10 cellular contexts compared by ENCODE assay signal in genomic region chr15:67117356-67117755, GRCh38. TPM values are rescaled to one million over a fixed set of nuclear protein-coding genes. Genes with fewer than 3 reads are reported as not detected.
DNase-seq lines count a peak whose midpoint lies in the region; ATAC-seq, FAIRE-seq and TF ChIP-seq lines count a peak whose summit lies in the region.
"Had no signal": no experiment of that assay in that cellular context is flagged by ENCODE, and none has a peak within 500 bp of the region (broad histone marks: within the 10 kb centered on the region; RNA-seq: fewer than 3 reads in every experiment).

No MANE protein-coding gene starts in this region.

- no TSS peak for BruUV-seq in endothelial cell of umbilical vein (replicated peaks; lab: Mats Ljungman, UMichigan)

- H3K4me1 Mint-ChIP-seq in CD4-positive, alpha-beta T cell (ENCODE audit: low read depth), result peaks cover 98% of the 10 kb centered on the region

- no peak overlapping the region for H3K27ac ChIP-seq in CD4-positive, alpha-beta T cell (ENCODE audit: low read depth, low read length)
- no peak overlapping the region for H3K27ac ChIP-seq in OCI-LY3 (ENCODE audit: low read length)
- peak overlapping the region; percentile 78 for H3K27ac ChIP-seq in endothelial cell of umbilical vein (ENCODE audit: insufficient read depth, low read depth, low read length)
- no peak overlapping the region for H3K27ac ChIP-seq in neuronal stem cell (replicated peaks; ENCODE audit: low read length)

- peak overlapping the region; percentile 60 for H3K4me3 Mint-ChIP-seq in CD4-positive, alpha-beta T cell

- no peak for ATAC-seq in CD4-positive, alpha-beta T cell (ENCODE audit: poor library complexity)
- ATAC-seq in GM18858 (IDR thresholded peaks at IDR 0.05; ENCODE audit: unreplicated experiment), result no peak
- no peak for ATAC-seq in GM18502 (IDR thresholded peaks at IDR 0.05; ENCODE audit: poor library complexity, unreplicated experiment)

- H3K14ac ChIP-seq in neuronal stem cell (ENCODE audit: low read length), result no peak overlapping the region

- H3K4me3 ChIP-seq in OCI-LY3 (ENCODE audit: low read length), result no peak overlapping the region
- no peak overlapping the region for H3K4me3 ChIP-seq in endothelial cell of umbilical vein (replicated peaks in 1 of 3; ENCODE audit: insufficient read depth in 1 of 3, low read depth in 1 of 3, low read length in 3 of 3)
- no peak overlapping the region for H3K4me3 ChIP-seq in neuronal stem cell (ENCODE audit: low read length in 2 of 2)

- H3K4me1 ChIP-seq in OCI-LY3 (ENCODE audit: low read length), result peaks cover 47% of the 10 kb centered on the region
- peaks cover 66% of the 10 kb centered on the region for H3K4me1 ChIP-seq in endothelial cell of umbilical vein (ENCODE audit: control insufficient read depth, extremely low read depth, insufficient read depth, low read length)
- H3K4me1 ChIP-seq in neuronal stem cell (ENCODE audit: control insufficient read depth in 2 of 2, insufficient read depth in 1 of 2, low read depth in 1 of 2, low read length in 2 of 2), result peaks cover 12 to 22% of the 10 kb centered on the region in 2 donors

- no peak overlapping the region for H2BK15ac ChIP-seq in neuronal stem cell (ENCODE audit: low read length)

- H3K27me3 Mint-ChIP-seq in CD4-positive, alpha-beta T cell, result no peaks in the 10 kb centered on the region

- H3K79me2 ChIP-seq in OCI-LY3 (ENCODE audit: low read length) (0 out of 2 replicates have a peak, but pooled peaks cover 8% of the 10 kb centered on the region), endothelial cell of umbilical vein (ENCODE audit: control insufficient read depth, insufficient read depth, low read length) (peaks cover 96% of the 10 kb centered on the region)

- no peak overlapping the region for H2BK120ac ChIP-seq in neuronal stem cell (ENCODE audit: low read depth, low read length)

- FAIRE-seq in endothelial cell of umbilical vein (lab: Jason Lieb, UNC), result no peak

- H3K36me3 ChIP-seq in OCI-LY3 (replicated peaks; ENCODE audit: low read depth, low read length) (no peaks in the 10 kb centered on the region), endothelial cell of umbilical vein (ENCODE audit: control insufficient read depth in 2 of 2, extremely low read depth in 1 of 2, insufficient read depth in 2 of 2, low read length in 2 of 2) (no peaks in the 10 kb centered on the region), neuronal stem cell (replicated peaks in 1 of 2; ENCODE audit: control insufficient read depth in 2 of 2, insufficient read depth in 2 of 2, low read length in 2 of 2) (peaks cover 0 to 18% of the 10 kb centered on the region in 2 donors)

- no peaks in the 10 kb centered on the region for H3K36me3 Mint-ChIP-seq in CD4-positive, alpha-beta T cell (ENCODE audit: low read depth)

- no CpG with 5 or more reads among the region's 4 CpGs for WGBS in neuronal stem cell (ENCODE audit: extremely low coverage in 2 of 2, insufficient read length in 2 of 2, insufficient replicate concordance in 1 of 2), 2 donors

- H4K8ac ChIP-seq in neuronal stem cell (ENCODE audit: low read depth, low read length), result no peak overlapping the region

- POLR2A ChIA-PET in CD4-positive, alpha-beta T cell (lab: Charles Lee), result interaction anchor here (0.7 to 1.5 kb wide), 4 partner anchors 15 to 48 kb away, joined by 3 to 6 read pairs (median 3); no protein-coding TSS in a partner anchor
- POLR2A ChIA-PET in endothelial cell of umbilical vein (lab: Charles Lee), result interaction anchor here (1.3 kb wide), 1 partner anchor 12 kb away, joined by 3 read pairs; no protein-coding TSS in a partner anchor

- no peak for DNase-seq in CD4-positive, alpha-beta T cell
- DNase-seq in endothelial cell of umbilical vein (ENCODE audit: low read depth, low spot score) (no peak), neuronal stem cell (ENCODE audit: low spot score) (no peak), T1000 (lab: John Stamatoyannopoulos, UW) (no peak), NCI-H1092 (lab: John Stamatoyannopoulos, UW) (no peak)
- DNase-seq: head of caudate nucleus; stimulated activated naive CD4-positive, alpha-beta T cell had no signal

- no peaks in the 10 kb centered on the region for H3K9me3 ChIP-seq in CD4-positive, alpha-beta T cell (ENCODE audit: control insufficient read depth, low read length)
- H3K9me3 ChIP-seq in OCI-LY3 (ENCODE audit: insufficient read depth, low read length), result no peaks in the 10 kb centered on the region
- H3K9me3 ChIP-seq in endothelial cell of umbilical vein (replicated peaks; ENCODE audit: control insufficient read depth, insufficient read depth, low read length), result no peaks in the 10 kb centered on the region
- H3K9me3 ChIP-seq in neuronal stem cell (replicated peaks in 1 of 2; ENCODE audit: control insufficient read depth in 2 of 2, insufficient read depth in 1 of 2, low read depth in 1 of 2, low read length in 2 of 2), result peaks cover 0 to 7% of the 10 kb centered on the region in 2 donors

- no peak overlapping the region for H3K23ac ChIP-seq in neuronal stem cell (ENCODE audit: low read depth, low read length, poor library complexity)

- no peaks in the 10 kb centered on the region for H3K27me3 ChIP-seq in CD4-positive, alpha-beta T cell (ENCODE audit: control insufficient read depth, insufficient read depth, low read length)
- H3K27me3 ChIP-seq in OCI-LY3 (ENCODE audit: low read depth, low read length) (no peaks in the 10 kb centered on the region), endothelial cell of umbilical vein (ENCODE audit: control insufficient read depth in 2 of 2, insufficient read depth in 2 of 2, low read length in 2 of 2) (no peaks in the 10 kb centered on the region), neuronal stem cell (ENCODE audit: control insufficient read depth in 3 of 3, insufficient read depth in 3 of 3, low read depth in 1 of 3, low read length in 3 of 3) (no peaks in the 10 kb centered on the region)

- H2BK12ac ChIP-seq in neuronal stem cell (ENCODE audit: low read length), result no peak overlapping the region

- TF ChIP-seq CTCF in CD4-positive, alpha-beta T cell (IDR thresholded peaks at IDR 0.05), result no peak
- TF ChIP-seq CTCF in OCI-LY3 (IDR thresholded peaks at IDR 0.05; ENCODE audit: low read depth, low read length) (no peak), endothelial cell of umbilical vein (IDR thresholded peaks at IDR 0.05; ENCODE audit: extremely low read depth in 1 of 2, insufficient read depth in 1 of 2, low read depth in 1 of 2, low read length in 2 of 2) (no peak)

- H3K9me1 ChIP-seq in endothelial cell of umbilical vein (replicated peaks; ENCODE audit: control insufficient read depth, extremely low read depth, insufficient read depth, low read length), result no peaks in the 10 kb centered on the region

- H4K91ac ChIP-seq in neuronal stem cell (ENCODE audit: low read depth, low read length, poor library complexity), result no peak overlapping the region

- intact Hi-C loops in CD4-positive, alpha-beta T cell (cut with DNase I, micrococcal nuclease), result loop anchor here in 1 of 2 experiments (1.0 to 5.0 kb wide), 2 partner anchors 17 to 35 kb away; no protein-coding TSS in a partner anchor
- intact Hi-C loops in endothelial cell of umbilical vein (cut with micrococcal nuclease), result no loop called here

- H3K4me2 ChIP-seq in OCI-LY3 (ENCODE audit: low read length) (peak overlapping the region; percentile 27; the same call in 1 of the 2 replicates), endothelial cell of umbilical vein (ENCODE audit: insufficient read depth, low read length) (no peak overlapping the region), neuronal stem cell (ENCODE audit: insufficient read depth, low read length, poor library complexity, severe bottlenecking) (no peak overlapping the region)

- CTCF ChIA-PET in CD4-positive, alpha-beta T cell (lab: Charles Lee), result interaction anchor here (1.3 to 1.6 kb wide), 4 partner anchors 17 to 171 kb away, joined by 3 to 7 read pairs (median 5); no protein-coding TSS in a partner anchor
- CTCF ChIA-PET in endothelial cell of umbilical vein (lab: Charles Lee), result interaction anchor here (1.6 to 1.8 kb wide), 4 partner anchors 11 to 54 kb away, joined by 3 to 11 read pairs (median 4); no protein-coding TSS in a partner anchor

- H3K18ac ChIP-seq in neuronal stem cell (ENCODE audit: low read length), result peak overlapping the region; percentile 20

- TF ChIP-seq POLR2A in endothelial cell of umbilical vein (IDR thresholded peaks at IDR 0.05; ENCODE audit: low read depth, low read length), result no peak

- no peak overlapping the region for H2BK5ac ChIP-seq in neuronal stem cell (ENCODE audit: low read length)

- no peaks in the 10 kb centered on the region for H3K9me3 Mint-ChIP-seq in CD4-positive, alpha-beta T cell

- H3K27ac Mint-ChIP-seq in CD4-positive, alpha-beta T cell, result peak overlapping the region; percentile 96

- H2AFZ ChIP-seq in OCI-LY3 (ENCODE audit: low read depth, low read length) (no peak overlapping the region), endothelial cell of umbilical vein (ENCODE audit: low read depth, low read length) (no peak overlapping the region), neuronal stem cell (ENCODE audit: low read length) (no peak overlapping the region)

- no peak overlapping the region for H3K4ac ChIP-seq in neuronal stem cell (ENCODE audit: low read length)

- H3K9ac ChIP-seq in OCI-LY3 (ENCODE audit: low read length), result no peak overlapping the region
- peak overlapping the region; percentile 26 for H3K9ac ChIP-seq in endothelial cell of umbilical vein (replicated peaks; ENCODE audit: extremely low read depth, insufficient read depth, low read length)
- H3K9ac ChIP-seq in neuronal stem cell (ENCODE audit: low read depth, low read length, poor library complexity), result no peak overlapping the region

- no peak overlapping the region for H2AK5ac ChIP-seq in neuronal stem cell (ENCODE audit: low read depth, low read length)

- dilution Hi-C loops in endothelial cell of umbilical vein (cut with MboI; ENCODE audit: extremely low pct_ligation_motif_present, low sequenced_read_pairs), result no loop called here

- H3K79me1 ChIP-seq in neuronal stem cell (ENCODE audit: low read depth, low read length), result peaks cover 9% of the 10 kb centered on the region

- no peaks in the 10 kb centered on the region for H4K20me1 ChIP-seq in OCI-LY3 (ENCODE audit: insufficient read depth, low read length)
- no peaks in the 10 kb centered on the region for H4K20me1 ChIP-seq in endothelial cell of umbilical vein (replicated peaks; ENCODE audit: control insufficient read depth, extremely low read depth, insufficient read depth, low read length)

RNA-seq across cellular contexts. Expression of gene SMAD3, which starts 52.0 kb away (rescaled TPM):
- total RNA-seq in CD4-positive, alpha-beta T cell, result 10 to 100 TPM; 30.0 to 31.0 TPM
- 71.7 and 88.2 TPM in 2 replicates for total RNA-seq in endothelial cell of umbilical vein
- polyA plus RNA-seq in endothelial cell of umbilical vein, result 53.4 and 56.4 TPM in 2 replicates
- polyA plus RNA-seq in endothelial cell of umbilical vein (2011; cell fraction: cytosol; rRNA removed), result 47.7 and 47.9 TPM in 2 replicates
- polyA plus RNA-seq in endothelial cell of umbilical vein (2011; cell fraction: nucleus; rRNA removed), result 114 and 122 TPM in 2 replicates
- 87.3 and 91.3 TPM in 2 replicates for polyA plus RNA-seq in endothelial cell of umbilical vein (2012)
- polyA minus RNA-seq in endothelial cell of umbilical vein, result 53.1 and 59.9 TPM in 2 replicates
- polyA minus RNA-seq in endothelial cell of umbilical vein (2011; cell fraction: cytosol; rRNA and poly(A)+ RNA removed), result 13.7 TPM
- polyA minus RNA-seq in endothelial cell of umbilical vein (2011; cell fraction: nucleus; rRNA and poly(A)+ RNA removed), result 73.9 and 75.1 TPM in 2 replicates
- 32.6 TPM for polyA plus RNA-seq in neuronal stem cell (2013, experiment 1 of 2)
- polyA plus RNA-seq in neuronal stem cell (2013, experiment 2 of 2), result 32.9 TPM
